ENCODE assay signal across 8 cellular contexts in genomic region chr7:32496052-32496813, GRCh38. TPM values are rescaled to one million over a fixed set of nuclear protein-coding genes. Genes with fewer than 3 reads are reported as not detected.
DNase-seq lines count a peak whose midpoint lies in the region; ATAC-seq and TF ChIP-seq lines count a peak whose summit lies in the region.

No MANE protein-coding gene starts in this region.

- H3K9ac ChIP-seq in smooth muscle cell (ENCODE audit: low read depth) = peak overlapping the region; percentile 99

- H2AFZ ChIP-seq in hepatocyte = peak overlapping the region; percentile 95
- peak overlapping the region; percentile 95 for H2AFZ ChIP-seq in smooth muscle cell (ENCODE audit: low read depth)

- H3K36me3 ChIP-seq in H7 (replicated peaks; ENCODE audit: control insufficient read depth, insufficient read depth, low read length) = no peaks in the 10 kb centered on the region
- H3K36me3 ChIP-seq in hepatocyte (replicated peaks; ENCODE audit: insufficient read depth, low read depth) = no peaks in the 10 kb centered on the region
- H3K36me3 ChIP-seq in smooth muscle cell (ENCODE audit: low read depth) = no peaks in the 10 kb centered on the region

- intact Hi-C loops in CD14-positive monocyte (cut with micrococcal nuclease) = loop anchor here (10.0 kb wide), 3 partner anchors 399 to 1901 kb away; partner anchors contain the start of genes GARS1 (in 1 of the 2), KBTBD2 (in 1 of the 2) and NT5C3A (in 1 of the 2)

- peaks cover 0 to 8% (median 1%) of the 10 kb centered on the region in 7 donors for H3K9me3 Mint-ChIP-seq in CD14-positive monocyte
- H3K9me3 Mint-ChIP-seq in WTC11 = peaks cover 6% of the 10 kb centered on the region

- H3K79me2 ChIP-seq in hepatocyte (peaks cover 61% of the 10 kb centered on the region), smooth muscle cell (ENCODE audit: low read depth) (peaks cover 60% of the 10 kb centered on the region)

- H3K4me3 ChIP-seq in H7 (ENCODE audit: insufficient read depth, low read depth, low read length) (peak overlapping the region; percentile 94), hepatocyte (peak overlapping the region; percentile 80), smooth muscle cell (peak overlapping the region; percentile 72)

- H3K4me3 Mint-ChIP-seq in CD14-positive monocyte (peak overlapping the region; percentile 90 to 94), WTC11 (peak overlapping the region; percentile 90)

- H3K27ac ChIP-seq in hepatocyte (peak overlapping the region; percentile 100), smooth muscle cell (ENCODE audit: low read depth) (peak overlapping the region; percentile 94)

- H3K4me1 Mint-ChIP-seq in CD14-positive monocyte (peaks cover 39% of the 10 kb centered on the region), WTC11 (peaks cover 29% of the 10 kb centered on the region)

- H4K20me1 ChIP-seq in hepatocyte (ENCODE audit: insufficient read depth, poor library complexity, severe bottlenecking) (peaks cover 26% of the 10 kb centered on the region), smooth muscle cell (ENCODE audit: low read depth) (peaks cover 26% of the 10 kb centered on the region)

- 11% methylated on average over 10 of the region's 10 CpGs for WGBS in hepatocyte (ENCODE audit: low lambda C conversion rate, missing lambda C conversion rate)
- WGBS in smooth muscle cell (ENCODE audit: low lambda C conversion rate) = 9% methylated on average over 10 of the region's 10 CpGs

- no peaks in the 10 kb centered on the region for H3K9me2 ChIP-seq in hepatocyte (replicated peaks; ENCODE audit: insufficient read depth)

- H3K36me3 Mint-ChIP-seq in CD14-positive monocyte (peaks cover 3 to 13% of the 10 kb centered on the region in 2 donors), WTC11 (peaks cover 17% of the 10 kb centered on the region)

- no peaks in the 10 kb centered on the region for H3F3A ChIP-seq in smooth muscle cell (ENCODE audit: low read depth)

- POLR2A ChIA-PET in WTC11 (lab: Charles Lee) = interaction anchor here (0.7 to 1.5 kb wide), 7 partner anchors 16 to 566 kb away, joined by 3 to 8 read pairs (median 3); partner anchors contain the start of gene NT5C3A

- H3K27ac Mint-ChIP-seq in CD14-positive monocyte (peak overlapping the region; percentile 94 to 99 (median 96)), WTC11 (peak overlapping the region; percentile 96)

- H3K27me3 Mint-ChIP-seq in CD14-positive monocyte (ENCODE audit: low read depth in 3 of 3) = peaks cover 0 to 5% (median 3%) of the 10 kb centered on the region in 3 donors
- H3K27me3 Mint-ChIP-seq in WTC11 (ENCODE audit: low read depth) = no peaks in the 10 kb centered on the region; the same call in 1 of the 2 replicates

- ATAC-seq in WTC11 = no peak

- H3K27me3 ChIP-seq in H7 (ENCODE audit: control insufficient read depth, insufficient read depth, low read length) = no peaks in the 10 kb centered on the region
- H3K27me3 ChIP-seq in hepatocyte = no peaks in the 10 kb centered on the region
- no peaks in the 10 kb centered on the region for H3K27me3 ChIP-seq in smooth muscle cell (ENCODE audit: low read depth)

- CTCF ChIA-PET in WTC11 (lab: Charles Lee) = interaction anchor here (1.3 kb wide), 1 partner anchor 35 kb away, joined by 3 read pairs; no protein-coding TSS in a partner anchor

- H3K4me2 ChIP-seq in hepatocyte = peak overlapping the region; percentile 82
- peak overlapping the region; percentile 88 for H3K4me2 ChIP-seq in smooth muscle cell

- TF ChIP-seq CTCF in CD14-positive monocyte (IDR thresholded peaks at IDR 0.05) = no peak
- no peak for TF ChIP-seq CTCF in WTC11 (IDR thresholded peaks at IDR 0.05)
- no peak for TF ChIP-seq CTCF in hepatocyte (IDR thresholded peaks at IDR 0.05; ENCODE audit: poor library complexity)
- no peak for TF ChIP-seq CTCF in smooth muscle cell (IDR thresholded peaks at IDR 0.05; ENCODE audit: borderline replicate concordance, insufficient read depth, poor library complexity, severe bottlenecking)

- DNase-seq in CD14-positive monocyte (ENCODE audit: low spot score) (no peak), H7 (peak; percentile 40), WTC11 (ENCODE audit: low spot score) (no peak), hepatocyte (ENCODE audit: low spot score) (no peak), smooth muscle cell (lab: John Stamatoyannopoulos, UW; ENCODE audit: unreplicated experiment) (no peak), COLO829 (ENCODE audit: low spot score) (no peak), 8988T (no peak)
- no peak for DNase-seq in stimulated activated CD4-positive, alpha-beta T cell treated with anti-CD3 and anti-CD28 coated beads, Interleukin-2, amount 100 ng/mL, for 24 hours

- H3K4me1 ChIP-seq in hepatocyte (ENCODE audit: insufficient read depth) = peaks cover 8% of the 10 kb centered on the region
- peaks cover 12% of the 10 kb centered on the region for H3K4me1 ChIP-seq in smooth muscle cell (ENCODE audit: low read depth)

- H3K9me3 ChIP-seq in hepatocyte (ENCODE audit: low read depth) (no peaks in the 10 kb centered on the region), smooth muscle cell (replicated peaks; ENCODE audit: low read depth) (no peaks in the 10 kb centered on the region)

TF ChIP-seq in WTC11, 78 proteins besides CTCF, POLR2A, EP300 and RAD21 (continues in another document):
- TF ChIP-seq TCF7 (CRISPR knock-in tag; IDR thresholded peaks at IDR 0.05; ENCODE audit: low read depth) = no peak
- no peak for TF ChIP-seq JAZF1 (CRISPR knock-in tag; IDR thresholded peaks at IDR 0.05)
- TF ChIP-seq, protein P1, sequence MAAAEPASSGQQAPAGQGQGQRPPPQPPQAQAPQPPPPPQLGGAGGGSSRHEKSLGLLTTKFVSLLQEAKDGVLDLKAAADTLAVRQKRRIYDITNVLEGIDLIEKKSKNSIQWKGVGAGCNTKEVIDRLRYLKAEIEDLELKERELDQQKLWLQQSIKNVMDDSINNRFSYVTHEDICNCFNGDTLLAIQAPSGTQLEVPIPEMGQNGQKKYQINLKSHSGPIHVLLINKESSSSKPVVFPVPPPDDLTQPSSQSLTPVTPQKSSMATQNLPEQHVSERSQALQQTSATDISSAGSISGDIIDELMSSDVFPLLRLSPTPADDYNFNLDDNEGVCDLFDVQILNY (CRISPR knock-in tag; IDR thresholded peaks at IDR 0.05) = no peak
- no peak for TF ChIP-seq ZNF219 (CRISPR knock-in tag; IDR thresholded peaks at IDR 0.05; ENCODE audit: borderline replicate concordance)
- TF ChIP-seq, protein P2, sequence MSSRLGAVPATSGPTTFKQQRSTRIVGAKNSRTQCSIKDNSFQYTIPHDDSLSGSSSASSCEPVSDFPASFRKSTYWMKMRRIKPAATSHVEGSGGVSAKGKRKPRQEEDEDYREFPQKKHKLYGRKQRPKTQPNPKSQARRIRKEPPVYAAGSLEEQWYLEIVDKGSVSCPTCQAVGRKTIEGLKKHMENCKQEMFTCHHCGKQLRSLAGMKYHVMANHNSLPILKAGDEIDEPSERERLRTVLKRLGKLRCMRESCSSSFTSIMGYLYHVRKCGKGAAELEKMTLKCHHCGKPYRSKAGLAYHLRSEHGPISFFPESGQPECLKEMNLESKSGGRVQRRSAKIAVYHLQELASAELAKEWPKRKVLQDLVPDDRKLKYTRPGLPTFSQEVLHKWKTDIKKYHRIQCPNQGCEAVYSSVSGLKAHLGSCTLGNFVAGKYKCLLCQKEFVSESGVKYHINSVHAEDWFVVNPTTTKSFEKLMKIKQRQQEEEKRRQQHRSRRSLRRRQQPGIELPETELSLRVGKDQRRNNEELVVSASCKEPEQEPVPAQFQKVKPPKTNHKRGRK (CRISPR knock-in tag; IDR thresholded peaks at IDR 0.05; ENCODE audit: borderline replicate concordance) = no peak
- no peak for TF ChIP-seq ZBTB21 (CRISPR knock-in tag; IDR thresholded peaks at IDR 0.05; ENCODE audit: borderline replicate concordance)
- TF ChIP-seq ZNF396 (CRISPR knock-in tag; IDR thresholded peaks at IDR 0.05; ENCODE audit: borderline replicate concordance) = no peak
- no peak for TF ChIP-seq IRF1 (CRISPR knock-in tag; IDR thresholded peaks at IDR 0.05)
- no peak for TF ChIP-seq JUN (CRISPR knock-in tag; IDR thresholded peaks at IDR 0.05)
- no peak for TF ChIP-seq KAT7 (CRISPR knock-in tag; IDR thresholded peaks at IDR 0.05; ENCODE audit: borderline replicate concordance)
- TF ChIP-seq TEAD4 (CRISPR knock-in tag; IDR thresholded peaks at IDR 0.05) = no peak
- no peak for TF ChIP-seq FOXJ3 (CRISPR knock-in tag; IDR thresholded peaks at IDR 0.05; ENCODE audit: borderline replicate concordance)

RNA-seq across cellular contexts. Expression of gene AVL9, which starts 0.9 kb away (rescaled TPM):
- 10 to 100 TPM; 16.3 to 16.8 TPM for polyA plus RNA-seq in CD14-positive monocyte
- total RNA-seq in H7 (2014; rRNA removed; shearing (Covaris generic)) = 35.3 and 50.1 TPM in 2 replicates
- 52.7 to 55.6 TPM (median 53.2 TPM) in 3 replicates for total RNA-seq in WTC11 (2021)
- total RNA-seq in hepatocyte = 31.1 and 55.7 TPM in 2 replicates
- 10.8 and 14.0 TPM in 2 replicates for polyA plus RNA-seq in hepatocyte
- total RNA-seq in smooth muscle cell = 26.0 and 32.3 TPM in 2 replicates
- polyA plus RNA-seq in smooth muscle cell = 12.2 and 13.1 TPM in 2 replicates

RNA-seq across cellular contexts. Expression of gene LSM5, which starts 6.1 kb away (rescaled TPM):
- 10 to 100 TPM; 78.2 to 81.1 TPM for polyA plus RNA-seq in CD14-positive monocyte
- 41.6 and 48.3 TPM in 2 replicates for total RNA-seq in H7 (2014; rRNA removed; shearing (Covaris generic))
- 89.3 to 96.1 TPM (median 89.5 TPM) in 3 replicates for total RNA-seq in WTC11 (2021)
- total RNA-seq in hepatocyte = 36.4 and 38.4 TPM in 2 replicates
- polyA plus RNA-seq in hepatocyte = 92.7 and 98.9 TPM in 2 replicates
- total RNA-seq in smooth muscle cell = 65.0 and 70.0 TPM in 2 replicates
- 89.6 and 98.1 TPM in 2 replicates for polyA plus RNA-seq in smooth muscle cell
